ENCODE assay signal across 1 cellular context in genomic region chr9:126527109-126527825, GRCh38.
TF ChIP-seq lines count a peak whose summit lies in the region.

No MANE protein-coding gene starts in this region.

TF ChIP-seq in HepG2, 621 proteins besides CTCF, POLR2A, EP300 and RAD21 (continued from another document and continues in another):
- no peak for TF ChIP-seq HOMEZ (CRISPR knock-in tag; IDR thresholded peaks at IDR 0.05; ENCODE audit: low read depth)
- peak in 1 of 2 experiments; percentile 2; a peak in 1 of 4 replicates for TF ChIP-seq HMGXB4 (CRISPR knock-in tag; IDR thresholded peaks at IDR 0.05; ENCODE audit: borderline replicate concordance in 1 of 2, low read depth in 1 of 2)
- TF ChIP-seq TAF15 (IDR thresholded peaks at IDR 0.05; ENCODE audit: low read depth, low read length, poor library complexity, severe bottlenecking) = no peak
- TF ChIP-seq NFAT5 (CRISPR knock-in tag; IDR thresholded peaks at IDR 0.05) = no peak
- TF ChIP-seq ZNF766 (CRISPR knock-in tag; IDR thresholded peaks at IDR 0.05; ENCODE audit: borderline replicate concordance) = no peak
- peak; percentile 59; the same call in 1 of the 2 replicates for TF ChIP-seq MEIS2 (CRISPR knock-in tag; IDR thresholded peaks at IDR 0.05)
- peak; percentile 39 for TF ChIP-seq ZNF781 (CRISPR knock-in tag; IDR thresholded peaks at IDR 0.05; ENCODE audit: borderline replicate concordance, not compliant biosample characterization)
- peak; percentile 99 for TF ChIP-seq ZNF629 (CRISPR knock-in tag; conservative IDR thresholded peaks at IDR 0.05)
- no peak for TF ChIP-seq ZBTB7A (CRISPR knock-in tag; IDR thresholded peaks at IDR 0.05)
- TF ChIP-seq, protein P1, sequence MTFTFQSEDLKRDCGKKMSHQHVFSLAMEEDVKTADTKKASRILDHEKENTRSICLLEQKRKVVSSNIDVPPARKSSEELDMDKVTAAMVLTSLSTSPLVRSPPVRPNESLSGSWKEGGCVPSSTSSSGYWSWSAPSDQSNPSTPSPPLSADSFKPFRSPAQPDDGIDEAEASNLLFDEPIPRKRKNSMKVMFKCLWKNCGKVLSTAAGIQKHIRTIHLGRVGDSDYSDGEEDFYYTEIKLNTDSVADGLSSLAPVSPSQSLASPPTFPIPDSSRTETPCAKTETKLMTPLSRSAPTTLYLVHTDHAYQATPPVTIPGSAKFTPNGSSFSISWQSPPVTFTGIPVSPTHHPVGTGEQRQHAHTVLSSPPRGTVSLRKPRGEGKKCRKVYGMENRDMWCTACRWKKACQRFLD (CRISPR knock-in tag; IDR thresholded peaks at IDR 0.05; ENCODE audit: borderline replicate concordance) = no peak
- no peak for TF ChIP-seq REXO4 (CRISPR knock-in tag; IDR thresholded peaks at IDR 0.05; ENCODE audit: borderline replicate concordance)
- peak; percentile 78 for TF ChIP-seq GFI1 (CRISPR knock-in tag; IDR thresholded peaks at IDR 0.05; ENCODE audit: borderline replicate concordance)
- TF ChIP-seq AHR (CRISPR knock-in tag; IDR thresholded peaks at IDR 0.05) = no peak
- TF ChIP-seq HOXA3 (CRISPR knock-in tag; IDR thresholded peaks at IDR 0.05) = peak; percentile 78
- TF ChIP-seq RCOR2 (CRISPR knock-in tag; IDR thresholded peaks at IDR 0.05) = peak; percentile 64; the same call in 1 of the 2 replicates
- TF ChIP-seq, protein P2, sequence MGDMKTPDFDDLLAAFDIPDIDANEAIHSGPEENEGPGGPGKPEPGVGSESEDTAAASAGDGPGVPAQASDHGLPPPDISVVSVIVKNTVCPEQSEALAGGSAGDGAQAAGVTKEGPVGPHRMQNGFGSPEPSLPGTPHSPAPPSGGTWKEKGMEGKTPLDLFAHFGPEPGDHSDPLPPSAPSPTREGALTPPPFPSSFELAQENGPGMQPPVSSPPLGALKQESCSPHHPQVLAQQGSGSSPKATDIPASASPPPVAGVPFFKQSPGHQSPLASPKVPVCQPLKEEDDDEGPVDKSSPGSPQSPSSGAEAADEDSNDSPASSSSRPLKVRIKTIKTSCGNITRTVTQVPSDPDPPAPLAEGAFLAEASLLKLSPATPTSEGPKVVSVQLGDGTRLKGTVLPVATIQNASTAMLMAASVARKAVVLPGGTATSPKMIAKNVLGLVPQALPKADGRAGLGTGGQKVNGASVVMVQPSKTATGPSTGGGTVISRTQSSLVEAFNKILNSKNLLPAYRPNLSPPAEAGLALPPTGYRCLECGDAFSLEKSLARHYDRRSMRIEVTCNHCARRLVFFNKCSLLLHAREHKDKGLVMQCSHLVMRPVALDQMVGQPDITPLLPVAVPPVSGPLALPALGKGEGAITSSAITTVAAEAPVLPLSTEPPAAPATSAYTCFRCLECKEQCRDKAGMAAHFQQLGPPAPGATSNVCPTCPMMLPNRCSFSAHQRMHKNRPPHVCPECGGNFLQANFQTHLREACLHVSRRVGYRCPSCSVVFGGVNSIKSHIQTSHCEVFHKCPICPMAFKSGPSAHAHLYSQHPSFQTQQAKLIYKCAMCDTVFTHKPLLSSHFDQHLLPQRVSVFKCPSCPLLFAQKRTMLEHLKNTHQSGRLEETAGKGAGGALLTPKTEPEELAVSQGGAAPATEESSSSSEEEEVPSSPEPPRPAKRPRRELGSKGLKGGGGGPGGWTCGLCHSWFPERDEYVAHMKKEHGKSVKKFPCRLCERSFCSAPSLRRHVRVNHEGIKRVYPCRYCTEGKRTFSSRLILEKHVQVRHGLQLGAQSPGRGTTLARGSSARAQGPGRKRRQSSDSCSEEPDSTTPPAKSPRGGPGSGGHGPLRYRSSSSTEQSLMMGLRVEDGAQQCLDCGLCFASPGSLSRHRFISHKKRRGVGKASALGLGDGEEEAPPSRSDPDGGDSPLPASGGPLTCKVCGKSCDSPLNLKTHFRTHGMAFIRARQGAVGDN (CRISPR knock-in tag; IDR thresholded peaks at IDR 0.05) = peak; percentile 86
- TF ChIP-seq HNF1A (IDR thresholded peaks at IDR 0.05; ENCODE audit: low read depth) = no peak
- TF ChIP-seq HNF1A (CRISPR knock-in tag; IDR thresholded peaks at IDR 0.05; ENCODE audit: borderline replicate concordance) = peak; percentile 79; the same call in 1 of the 2 replicates
- TF ChIP-seq NFE2 (CRISPR knock-in tag; IDR thresholded peaks at IDR 0.05) = no peak
- TF ChIP-seq ELF3 (CRISPR knock-in tag; IDR thresholded peaks at IDR 0.05) = peak; percentile 44; the same call in 1 of the 2 replicates
- TF ChIP-seq ZNF709 (CRISPR knock-in tag; IDR thresholded peaks at IDR 0.05) = no peak
- TF ChIP-seq SYNCRIP (IDR thresholded peaks at IDR 0.05; ENCODE audit: insufficient read depth, low read depth, low read length) = no peak
- TF ChIP-seq ZNF678 (CRISPR knock-in tag; IDR thresholded peaks at IDR 0.05) = no peak
- peak; percentile 98 for TF ChIP-seq BHLHE40 (IDR thresholded peaks at IDR 0.05; ENCODE audit: low read length)
- TF ChIP-seq MAFF (IDR thresholded peaks at IDR 0.05; ENCODE audit: low read depth, low read length) = no peak
- no peak for TF ChIP-seq ZNF282 (IDR thresholded peaks at IDR 0.05; ENCODE audit: partially characterized antibody)
- TF ChIP-seq ZNF883 (CRISPR knock-in tag; IDR thresholded peaks at IDR 0.05; ENCODE audit: not compliant biosample characterization) = no peak
- TF ChIP-seq PCBP2 (optimal IDR thresholded peaks at IDR 0.05; ENCODE audit: low read depth, low read length, poor library complexity, severe bottlenecking) = no peak
- no peak for TF ChIP-seq ZNF333 (CRISPR knock-in tag; IDR thresholded peaks at IDR 0.05; ENCODE audit: borderline replicate concordance)
- 0 out of 2 replicates have a peak, but pooled peaks have one; percentile 19 for TF ChIP-seq MTF1 (CRISPR knock-in tag; IDR thresholded peaks at IDR 0.05)
- peak; percentile 17; the same call in 1 of the 2 replicates for TF ChIP-seq ZNF768 (CRISPR knock-in tag; IDR thresholded peaks at IDR 0.05)
- TF ChIP-seq ZNF672 (CRISPR knock-in tag; IDR thresholded peaks at IDR 0.05) = no peak
- TF ChIP-seq NCOA5 (CRISPR knock-in tag; IDR thresholded peaks at IDR 0.05) = no peak
- no peak; the same call in 1 of the 2 replicates for TF ChIP-seq SIX1 (CRISPR knock-in tag; IDR thresholded peaks at IDR 0.05; ENCODE audit: borderline replicate concordance)
- TF ChIP-seq SNAI1 (CRISPR knock-in tag; IDR thresholded peaks at IDR 0.05; ENCODE audit: borderline replicate concordance) = no peak
- TF ChIP-seq ZNF724P (CRISPR knock-in tag; IDR thresholded peaks at IDR 0.05; ENCODE audit: borderline replicate concordance) = no peak
- TF ChIP-seq ZNF430 (CRISPR knock-in tag; IDR thresholded peaks at IDR 0.05) = no peak
- TF ChIP-seq, protein P3, sequence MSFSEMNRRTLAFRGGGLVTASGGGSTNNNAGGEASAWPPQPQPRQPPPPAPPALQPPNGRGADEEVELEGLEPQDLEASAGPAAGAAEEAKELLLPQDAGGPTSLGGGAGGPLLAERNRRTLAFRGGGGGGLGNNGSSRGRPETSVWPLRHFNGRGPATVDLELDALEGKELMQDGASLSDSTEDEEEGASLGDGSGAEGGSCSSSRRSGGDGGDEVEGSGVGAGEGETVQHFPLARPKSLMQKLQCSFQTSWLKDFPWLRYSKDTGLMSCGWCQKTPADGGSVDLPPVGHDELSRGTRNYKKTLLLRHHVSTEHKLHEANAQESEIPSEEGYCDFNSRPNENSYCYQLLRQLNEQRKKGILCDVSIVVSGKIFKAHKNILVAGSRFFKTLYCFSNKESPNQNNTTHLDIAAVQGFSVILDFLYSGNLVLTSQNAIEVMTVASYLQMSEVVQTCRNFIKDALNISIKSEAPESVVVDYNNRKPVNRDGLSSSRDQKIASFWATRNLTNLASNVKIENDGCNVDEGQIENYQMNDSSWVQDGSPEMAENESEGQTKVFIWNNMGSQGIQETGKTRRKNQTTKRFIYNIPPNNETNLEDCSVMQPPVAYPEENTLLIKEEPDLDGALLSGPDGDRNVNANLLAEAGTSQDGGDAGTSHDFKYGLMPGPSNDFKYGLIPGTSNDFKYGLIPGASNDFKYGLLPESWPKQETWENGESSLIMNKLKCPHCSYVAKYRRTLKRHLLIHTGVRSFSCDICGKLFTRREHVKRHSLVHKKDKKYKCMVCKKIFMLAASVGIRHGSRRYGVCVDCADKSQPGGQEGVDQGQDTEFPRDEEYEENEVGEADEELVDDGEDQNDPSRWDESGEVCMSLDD (CRISPR knock-in tag; IDR thresholded peaks at IDR 0.05; ENCODE audit: borderline replicate concordance) = no peak
